ENCODE assay signal across 1 cellular context in the genomic region with DNA sequence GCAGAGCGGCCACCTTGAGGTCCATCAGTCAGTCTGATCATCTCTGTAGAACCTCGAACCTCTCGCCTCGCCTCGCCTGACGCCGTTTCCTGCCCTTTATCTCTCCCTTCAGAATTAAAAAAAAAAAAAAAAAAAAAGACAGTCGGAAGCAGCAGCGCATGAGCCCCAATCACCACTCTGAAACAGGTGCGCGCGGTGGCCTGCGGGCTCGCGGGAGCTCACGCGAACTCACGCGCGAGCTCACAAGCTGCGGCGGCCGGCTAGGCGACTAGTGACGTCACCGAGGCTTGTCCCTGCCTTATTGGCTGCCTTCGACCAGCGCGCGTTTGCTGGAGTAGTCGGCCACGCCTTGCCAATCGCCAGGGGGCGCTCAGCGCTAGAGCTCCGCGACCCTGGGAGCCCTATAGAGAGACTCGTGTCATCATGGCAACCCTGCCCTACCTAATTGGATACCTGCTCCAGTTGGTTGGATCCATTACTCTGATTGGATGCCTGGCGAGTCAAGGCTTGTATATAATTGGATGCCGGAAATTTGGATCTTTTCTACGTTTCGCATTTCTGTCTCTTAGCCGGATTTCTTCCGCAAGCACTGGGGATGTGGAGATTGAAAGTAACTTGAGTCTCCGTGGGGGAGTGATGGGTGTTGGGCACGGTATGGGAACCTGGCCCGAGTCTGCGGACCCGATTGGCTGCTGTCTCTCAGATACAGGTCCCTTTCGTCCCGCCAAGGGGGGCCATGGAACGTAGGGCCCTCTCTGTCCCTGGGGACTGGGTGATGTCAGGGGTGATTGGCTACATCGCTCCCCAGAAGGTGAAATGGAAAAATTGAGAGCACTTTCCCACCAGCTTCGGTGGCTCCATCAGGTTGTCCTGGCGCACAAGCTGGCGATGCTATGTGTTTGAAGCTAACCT.
TF ChIP-seq lines count a peak whose summit lies in the region.

No MANE protein-coding gene starts in this region.

TF ChIP-seq in WTC11, 78 proteins besides CTCF, POLR2A, EP300 and RAD21 (continued from another document and continues in another):
- TF ChIP-seq, protein P1, sequence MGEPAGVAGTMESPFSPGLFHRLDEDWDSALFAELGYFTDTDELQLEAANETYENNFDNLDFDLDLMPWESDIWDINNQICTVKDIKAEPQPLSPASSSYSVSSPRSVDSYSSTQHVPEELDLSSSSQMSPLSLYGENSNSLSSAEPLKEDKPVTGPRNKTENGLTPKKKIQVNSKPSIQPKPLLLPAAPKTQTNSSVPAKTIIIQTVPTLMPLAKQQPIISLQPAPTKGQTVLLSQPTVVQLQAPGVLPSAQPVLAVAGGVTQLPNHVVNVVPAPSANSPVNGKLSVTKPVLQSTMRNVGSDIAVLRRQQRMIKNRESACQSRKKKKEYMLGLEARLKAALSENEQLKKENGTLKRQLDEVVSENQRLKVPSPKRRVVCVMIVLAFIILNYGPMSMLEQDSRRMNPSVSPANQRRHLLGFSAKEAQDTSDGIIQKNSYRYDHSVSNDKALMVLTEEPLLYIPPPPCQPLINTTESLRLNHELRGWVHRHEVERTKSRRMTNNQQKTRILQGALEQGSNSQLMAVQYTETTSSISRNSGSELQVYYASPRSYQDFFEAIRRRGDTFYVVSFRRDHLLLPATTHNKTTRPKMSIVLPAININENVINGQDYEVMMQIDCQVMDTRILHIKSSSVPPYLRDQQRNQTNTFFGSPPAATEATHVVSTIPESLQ (CRISPR knock-in tag; IDR thresholded peaks at IDR 0.05) = no peak
- TF ChIP-seq, protein P2, sequence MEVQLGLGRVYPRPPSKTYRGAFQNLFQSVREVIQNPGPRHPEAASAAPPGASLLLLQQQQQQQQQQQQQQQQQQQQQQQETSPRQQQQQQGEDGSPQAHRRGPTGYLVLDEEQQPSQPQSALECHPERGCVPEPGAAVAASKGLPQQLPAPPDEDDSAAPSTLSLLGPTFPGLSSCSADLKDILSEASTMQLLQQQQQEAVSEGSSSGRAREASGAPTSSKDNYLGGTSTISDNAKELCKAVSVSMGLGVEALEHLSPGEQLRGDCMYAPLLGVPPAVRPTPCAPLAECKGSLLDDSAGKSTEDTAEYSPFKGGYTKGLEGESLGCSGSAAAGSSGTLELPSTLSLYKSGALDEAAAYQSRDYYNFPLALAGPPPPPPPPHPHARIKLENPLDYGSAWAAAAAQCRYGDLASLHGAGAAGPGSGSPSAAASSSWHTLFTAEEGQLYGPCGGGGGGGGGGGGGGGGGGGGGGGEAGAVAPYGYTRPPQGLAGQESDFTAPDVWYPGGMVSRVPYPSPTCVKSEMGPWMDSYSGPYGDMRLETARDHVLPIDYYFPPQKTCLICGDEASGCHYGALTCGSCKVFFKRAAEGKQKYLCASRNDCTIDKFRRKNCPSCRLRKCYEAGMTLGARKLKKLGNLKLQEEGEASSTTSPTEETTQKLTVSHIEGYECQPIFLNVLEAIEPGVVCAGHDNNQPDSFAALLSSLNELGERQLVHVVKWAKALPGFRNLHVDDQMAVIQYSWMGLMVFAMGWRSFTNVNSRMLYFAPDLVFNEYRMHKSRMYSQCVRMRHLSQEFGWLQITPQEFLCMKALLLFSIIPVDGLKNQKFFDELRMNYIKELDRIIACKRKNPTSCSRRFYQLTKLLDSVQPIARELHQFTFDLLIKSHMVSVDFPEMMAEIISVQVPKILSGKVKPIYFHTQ (CRISPR knock-in tag; IDR thresholded peaks at IDR 0.05) = no peak
- no peak for TF ChIP-seq JAZF1 (CRISPR knock-in tag; IDR thresholded peaks at IDR 0.05)
- TF ChIP-seq, protein P3, sequence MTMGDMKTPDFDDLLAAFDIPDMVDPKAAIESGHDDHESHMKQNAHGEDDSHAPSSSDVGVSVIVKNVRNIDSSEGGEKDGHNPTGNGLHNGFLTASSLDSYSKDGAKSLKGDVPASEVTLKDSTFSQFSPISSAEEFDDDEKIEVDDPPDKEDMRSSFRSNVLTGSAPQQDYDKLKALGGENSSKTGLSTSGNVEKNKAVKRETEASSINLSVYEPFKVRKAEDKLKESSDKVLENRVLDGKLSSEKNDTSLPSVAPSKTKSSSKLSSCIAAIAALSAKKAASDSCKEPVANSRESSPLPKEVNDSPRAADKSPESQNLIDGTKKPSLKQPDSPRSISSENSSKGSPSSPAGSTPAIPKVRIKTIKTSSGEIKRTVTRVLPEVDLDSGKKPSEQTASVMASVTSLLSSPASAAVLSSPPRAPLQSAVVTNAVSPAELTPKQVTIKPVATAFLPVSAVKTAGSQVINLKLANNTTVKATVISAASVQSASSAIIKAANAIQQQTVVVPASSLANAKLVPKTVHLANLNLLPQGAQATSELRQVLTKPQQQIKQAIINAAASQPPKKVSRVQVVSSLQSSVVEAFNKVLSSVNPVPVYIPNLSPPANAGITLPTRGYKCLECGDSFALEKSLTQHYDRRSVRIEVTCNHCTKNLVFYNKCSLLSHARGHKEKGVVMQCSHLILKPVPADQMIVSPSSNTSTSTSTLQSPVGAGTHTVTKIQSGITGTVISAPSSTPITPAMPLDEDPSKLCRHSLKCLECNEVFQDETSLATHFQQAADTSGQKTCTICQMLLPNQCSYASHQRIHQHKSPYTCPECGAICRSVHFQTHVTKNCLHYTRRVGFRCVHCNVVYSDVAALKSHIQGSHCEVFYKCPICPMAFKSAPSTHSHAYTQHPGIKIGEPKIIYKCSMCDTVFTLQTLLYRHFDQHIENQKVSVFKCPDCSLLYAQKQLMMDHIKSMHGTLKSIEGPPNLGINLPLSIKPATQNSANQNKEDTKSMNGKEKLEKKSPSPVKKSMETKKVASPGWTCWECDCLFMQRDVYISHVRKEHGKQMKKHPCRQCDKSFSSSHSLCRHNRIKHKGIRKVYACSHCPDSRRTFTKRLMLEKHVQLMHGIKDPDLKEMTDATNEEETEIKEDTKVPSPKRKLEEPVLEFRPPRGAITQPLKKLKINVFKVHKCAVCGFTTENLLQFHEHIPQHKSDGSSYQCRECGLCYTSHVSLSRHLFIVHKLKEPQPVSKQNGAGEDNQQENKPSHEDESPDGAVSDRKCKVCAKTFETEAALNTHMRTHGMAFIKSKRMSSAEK (CRISPR knock-in tag; IDR thresholded peaks at IDR 0.05; ENCODE audit: borderline replicate concordance) = no peak
- TF ChIP-seq, protein P4, sequence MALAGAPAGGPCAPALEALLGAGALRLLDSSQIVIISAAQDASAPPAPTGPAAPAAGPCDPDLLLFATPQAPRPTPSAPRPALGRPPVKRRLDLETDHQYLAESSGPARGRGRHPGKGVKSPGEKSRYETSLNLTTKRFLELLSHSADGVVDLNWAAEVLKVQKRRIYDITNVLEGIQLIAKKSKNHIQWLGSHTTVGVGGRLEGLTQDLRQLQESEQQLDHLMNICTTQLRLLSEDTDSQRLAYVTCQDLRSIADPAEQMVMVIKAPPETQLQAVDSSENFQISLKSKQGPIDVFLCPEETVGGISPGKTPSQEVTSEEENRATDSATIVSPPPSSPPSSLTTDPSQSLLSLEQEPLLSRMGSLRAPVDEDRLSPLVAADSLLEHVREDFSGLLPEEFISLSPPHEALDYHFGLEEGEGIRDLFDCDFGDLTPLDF (CRISPR knock-in tag; IDR thresholded peaks at IDR 0.05) = no peak
- TF ChIP-seq, protein P5, sequence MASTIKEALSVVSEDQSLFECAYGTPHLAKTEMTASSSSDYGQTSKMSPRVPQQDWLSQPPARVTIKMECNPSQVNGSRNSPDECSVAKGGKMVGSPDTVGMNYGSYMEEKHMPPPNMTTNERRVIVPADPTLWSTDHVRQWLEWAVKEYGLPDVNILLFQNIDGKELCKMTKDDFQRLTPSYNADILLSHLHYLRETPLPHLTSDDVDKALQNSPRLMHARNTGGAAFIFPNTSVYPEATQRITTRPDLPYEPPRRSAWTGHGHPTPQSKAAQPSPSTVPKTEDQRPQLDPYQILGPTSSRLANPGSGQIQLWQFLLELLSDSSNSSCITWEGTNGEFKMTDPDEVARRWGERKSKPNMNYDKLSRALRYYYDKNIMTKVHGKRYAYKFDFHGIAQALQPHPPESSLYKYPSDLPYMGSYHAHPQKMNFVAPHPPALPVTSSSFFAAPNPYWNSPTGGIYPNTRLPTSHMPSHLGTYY (CRISPR knock-in tag; IDR thresholded peaks at IDR 0.05) = no peak
- TF ChIP-seq, protein P6, sequence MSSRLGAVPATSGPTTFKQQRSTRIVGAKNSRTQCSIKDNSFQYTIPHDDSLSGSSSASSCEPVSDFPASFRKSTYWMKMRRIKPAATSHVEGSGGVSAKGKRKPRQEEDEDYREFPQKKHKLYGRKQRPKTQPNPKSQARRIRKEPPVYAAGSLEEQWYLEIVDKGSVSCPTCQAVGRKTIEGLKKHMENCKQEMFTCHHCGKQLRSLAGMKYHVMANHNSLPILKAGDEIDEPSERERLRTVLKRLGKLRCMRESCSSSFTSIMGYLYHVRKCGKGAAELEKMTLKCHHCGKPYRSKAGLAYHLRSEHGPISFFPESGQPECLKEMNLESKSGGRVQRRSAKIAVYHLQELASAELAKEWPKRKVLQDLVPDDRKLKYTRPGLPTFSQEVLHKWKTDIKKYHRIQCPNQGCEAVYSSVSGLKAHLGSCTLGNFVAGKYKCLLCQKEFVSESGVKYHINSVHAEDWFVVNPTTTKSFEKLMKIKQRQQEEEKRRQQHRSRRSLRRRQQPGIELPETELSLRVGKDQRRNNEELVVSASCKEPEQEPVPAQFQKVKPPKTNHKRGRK (CRISPR knock-in tag; IDR thresholded peaks at IDR 0.05; ENCODE audit: borderline replicate concordance) = no peak
- TF ChIP-seq, protein P7, sequence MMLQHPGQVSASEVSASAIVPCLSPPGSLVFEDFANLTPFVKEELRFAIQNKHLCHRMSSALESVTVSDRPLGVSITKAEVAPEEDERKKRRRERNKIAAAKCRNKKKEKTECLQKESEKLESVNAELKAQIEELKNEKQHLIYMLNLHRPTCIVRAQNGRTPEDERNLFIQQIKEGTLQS (CRISPR knock-in tag; conservative IDR thresholded peaks at IDR 0.05) = no peak
- no peak for TF ChIP-seq FOXJ3 (CRISPR knock-in tag; IDR thresholded peaks at IDR 0.05; ENCODE audit: borderline replicate concordance)
- TF ChIP-seq, protein P8, sequence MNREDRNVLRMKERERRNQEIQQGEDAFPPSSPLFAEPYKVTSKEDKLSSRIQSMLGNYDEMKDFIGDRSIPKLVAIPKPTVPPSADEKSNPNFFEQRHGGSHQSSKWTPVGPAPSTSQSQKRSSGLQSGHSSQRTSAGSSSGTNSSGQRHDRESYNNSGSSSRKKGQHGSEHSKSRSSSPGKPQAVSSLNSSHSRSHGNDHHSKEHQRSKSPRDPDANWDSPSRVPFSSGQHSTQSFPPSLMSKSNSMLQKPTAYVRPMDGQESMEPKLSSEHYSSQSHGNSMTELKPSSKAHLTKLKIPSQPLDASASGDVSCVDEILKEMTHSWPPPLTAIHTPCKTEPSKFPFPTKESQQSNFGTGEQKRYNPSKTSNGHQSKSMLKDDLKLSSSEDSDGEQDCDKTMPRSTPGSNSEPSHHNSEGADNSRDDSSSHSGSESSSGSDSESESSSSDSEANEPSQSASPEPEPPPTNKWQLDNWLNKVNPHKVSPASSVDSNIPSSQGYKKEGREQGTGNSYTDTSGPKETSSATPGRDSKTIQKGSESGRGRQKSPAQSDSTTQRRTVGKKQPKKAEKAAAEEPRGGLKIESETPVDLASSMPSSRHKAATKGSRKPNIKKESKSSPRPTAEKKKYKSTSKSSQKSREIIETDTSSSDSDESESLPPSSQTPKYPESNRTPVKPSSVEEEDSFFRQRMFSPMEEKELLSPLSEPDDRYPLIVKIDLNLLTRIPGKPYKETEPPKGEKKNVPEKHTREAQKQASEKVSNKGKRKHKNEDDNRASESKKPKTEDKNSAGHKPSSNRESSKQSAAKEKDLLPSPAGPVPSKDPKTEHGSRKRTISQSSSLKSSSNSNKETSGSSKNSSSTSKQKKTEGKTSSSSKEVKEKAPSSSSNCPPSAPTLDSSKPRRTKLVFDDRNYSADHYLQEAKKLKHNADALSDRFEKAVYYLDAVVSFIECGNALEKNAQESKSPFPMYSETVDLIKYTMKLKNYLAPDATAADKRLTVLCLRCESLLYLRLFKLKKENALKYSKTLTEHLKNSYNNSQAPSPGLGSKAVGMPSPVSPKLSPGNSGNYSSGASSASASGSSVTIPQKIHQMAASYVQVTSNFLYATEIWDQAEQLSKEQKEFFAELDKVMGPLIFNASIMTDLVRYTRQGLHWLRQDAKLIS (CRISPR knock-in tag; IDR thresholded peaks at IDR 0.05; ENCODE audit: borderline replicate concordance) = no peak
- TF ChIP-seq TEAD1 (CRISPR knock-in tag; IDR thresholded peaks at IDR 0.05) = peak; percentile 43
- TF ChIP-seq, protein P9, sequence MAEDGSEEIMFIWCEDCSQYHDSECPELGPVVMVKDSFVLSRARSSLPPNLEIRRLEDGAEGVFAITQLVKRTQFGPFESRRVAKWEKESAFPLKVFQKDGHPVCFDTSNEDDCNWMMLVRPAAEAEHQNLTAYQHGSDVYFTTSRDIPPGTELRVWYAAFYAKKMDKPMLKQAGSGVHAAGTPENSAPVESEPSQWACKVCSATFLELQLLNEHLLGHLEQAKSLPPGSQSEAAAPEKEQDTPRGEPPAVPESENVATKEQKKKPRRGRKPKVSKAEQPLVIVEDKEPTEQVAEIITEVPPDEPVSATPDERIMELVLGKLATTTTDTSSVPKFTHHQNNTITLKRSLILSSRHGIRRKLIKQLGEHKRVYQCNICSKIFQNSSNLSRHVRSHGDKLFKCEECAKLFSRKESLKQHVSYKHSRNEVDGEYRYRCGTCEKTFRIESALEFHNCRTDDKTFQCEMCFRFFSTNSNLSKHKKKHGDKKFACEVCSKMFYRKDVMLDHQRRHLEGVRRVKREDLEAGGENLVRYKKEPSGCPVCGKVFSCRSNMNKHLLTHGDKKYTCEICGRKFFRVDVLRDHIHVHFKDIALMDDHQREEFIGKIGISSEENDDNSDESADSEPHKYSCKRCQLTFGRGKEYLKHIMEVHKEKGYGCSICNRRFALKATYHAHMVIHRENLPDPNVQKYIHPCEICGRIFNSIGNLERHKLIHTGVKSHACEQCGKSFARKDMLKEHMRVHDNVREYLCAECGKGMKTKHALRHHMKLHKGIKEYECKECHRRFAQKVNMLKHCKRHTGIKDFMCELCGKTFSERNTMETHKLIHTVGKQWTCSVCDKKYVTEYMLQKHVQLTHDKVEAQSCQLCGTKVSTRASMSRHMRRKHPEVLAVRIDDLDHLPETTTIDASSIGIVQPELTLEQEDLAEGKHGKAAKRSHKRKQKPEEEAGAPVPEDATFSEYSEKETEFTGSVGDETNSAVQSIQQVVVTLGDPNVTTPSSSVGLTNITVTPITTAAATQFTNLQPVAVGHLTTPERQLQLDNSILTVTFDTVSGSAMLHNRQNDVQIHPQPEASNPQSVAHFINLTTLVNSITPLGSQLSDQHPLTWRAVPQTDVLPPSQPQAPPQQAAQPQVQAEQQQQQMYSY (CRISPR knock-in tag; IDR thresholded peaks at IDR 0.05) = no peak
- TF ChIP-seq, protein P10, sequence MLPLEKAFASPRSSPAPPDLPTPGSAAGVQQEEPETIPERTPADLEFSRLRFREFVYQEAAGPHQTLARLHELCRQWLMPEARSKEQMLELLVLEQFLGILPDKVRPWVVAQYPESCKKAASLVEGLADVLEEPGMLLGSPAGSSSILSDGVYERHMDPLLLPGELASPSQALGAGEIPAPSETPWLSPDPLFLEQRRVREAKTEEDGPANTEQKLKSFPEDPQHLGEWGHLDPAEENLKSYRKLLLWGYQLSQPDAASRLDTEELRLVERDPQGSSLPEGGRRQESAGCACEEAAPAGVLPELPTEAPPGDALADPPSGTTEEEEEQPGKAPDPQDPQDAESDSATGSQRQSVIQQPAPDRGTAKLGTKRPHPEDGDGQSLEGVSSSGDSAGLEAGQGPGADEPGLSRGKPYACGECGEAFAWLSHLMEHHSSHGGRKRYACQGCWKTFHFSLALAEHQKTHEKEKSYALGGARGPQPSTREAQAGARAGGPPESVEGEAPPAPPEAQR (CRISPR knock-in tag; IDR thresholded peaks at IDR 0.05) = no peak
- TF ChIP-seq TCF7 (CRISPR knock-in tag; IDR thresholded peaks at IDR 0.05; ENCODE audit: low read depth) = no peak
- TF ChIP-seq ZBTB21 (CRISPR knock-in tag; IDR thresholded peaks at IDR 0.05; ENCODE audit: borderline replicate concordance) = peak; percentile 77; the same call in 1 of the 2 replicates
- no peak for TF ChIP-seq ATF1 (CRISPR knock-in tag; IDR thresholded peaks at IDR 0.05)
- TF ChIP-seq, protein P11, sequence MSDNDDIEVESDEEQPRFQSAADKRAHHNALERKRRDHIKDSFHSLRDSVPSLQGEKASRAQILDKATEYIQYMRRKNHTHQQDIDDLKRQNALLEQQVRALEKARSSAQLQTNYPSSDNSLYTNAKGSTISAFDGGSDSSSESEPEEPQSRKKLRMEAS (CRISPR knock-in tag; IDR thresholded peaks at IDR 0.05) = peak; percentile 88
- no peak; the same call in 1 of the 2 replicates for TF ChIP-seq TP53 (CRISPR knock-in tag; IDR thresholded peaks at IDR 0.05)
- no peak for TF ChIP-seq SOX15 (CRISPR knock-in tag; IDR thresholded peaks at IDR 0.05)
